8 cellular contexts compared by ENCODE assay signal in the genomic region with DNA sequence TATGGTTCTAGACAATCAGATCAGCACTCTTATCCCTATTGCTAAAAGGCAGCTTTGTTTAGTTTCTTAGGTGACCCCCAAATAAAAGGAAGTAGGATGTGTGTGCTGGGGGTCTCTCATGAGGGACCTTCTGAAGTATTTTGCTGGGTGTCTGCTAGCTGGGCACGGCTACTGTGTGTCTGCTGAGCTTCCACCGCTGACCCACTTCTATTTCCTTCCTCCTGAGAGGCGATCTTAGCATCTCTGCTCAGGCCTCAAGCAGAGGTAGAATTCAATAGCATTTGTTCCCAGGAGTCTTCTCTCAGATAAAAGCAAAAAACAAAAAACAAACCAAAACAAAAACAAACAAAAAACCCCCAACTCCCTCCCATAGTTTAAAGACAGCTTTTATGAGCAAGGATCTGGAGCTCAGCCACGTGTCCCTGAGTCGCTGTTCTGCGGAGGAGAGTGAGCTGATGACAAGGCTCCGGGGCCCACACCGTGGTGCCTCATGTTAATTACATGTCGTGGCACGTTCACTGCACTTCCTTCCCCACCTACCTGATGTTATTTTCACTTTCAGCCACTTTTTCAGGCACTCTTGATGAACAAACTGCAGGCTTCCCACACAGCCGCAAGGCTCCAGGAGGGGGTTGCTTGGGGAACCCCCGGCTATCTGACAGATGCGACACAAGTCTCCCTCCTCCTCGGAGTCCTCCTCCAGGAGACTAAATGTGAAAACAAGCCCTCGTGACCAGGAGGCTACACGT.
DNase-seq lines count a peak whose midpoint lies in the region; ATAC-seq and FAIRE-seq lines count a peak whose summit lies in the region.

No MANE protein-coding gene starts in this region.

- H3K36me3 Mint-ChIP-seq in immature natural killer cell: peaks cover 0 to 4% (median 0%) of the 10 kb centered on the region in 3 donors
- peaks cover 6% of the 10 kb centered on the region for H3K36me3 Mint-ChIP-seq in stimulated activated effector memory CD8-positive, alpha-beta T cell treated with anti-CD3 and anti-CD28 coated beads, Interleukin-12 subunit alpha, Interleukin-12 subunit beta, amount 100 ng/mL, for 72 hours

- H3K4me3 Mint-ChIP-seq in immature natural killer cell: peak overlapping the region; percentile 81 to 90 (median 85)
- peak overlapping the region; percentile 49 for H3K4me3 Mint-ChIP-seq in stimulated activated effector memory CD8-positive, alpha-beta T cell treated with anti-CD3 and anti-CD28 coated beads, Interleukin-12 subunit alpha, Interleukin-12 subunit beta, amount 100 ng/mL, for 72 hours

- H3K27ac Mint-ChIP-seq in immature natural killer cell: peak overlapping the region; percentile 95 to 99 (median 98)
- peak overlapping the region; percentile 13 for H3K27ac Mint-ChIP-seq in stimulated activated effector memory CD8-positive, alpha-beta T cell treated with anti-CD3 and anti-CD28 coated beads, Interleukin-12 subunit alpha, Interleukin-12 subunit beta, amount 100 ng/mL, for 72 hours

- ATAC-seq in GM21423 (IDR thresholded peaks at IDR 0.05; ENCODE audit: unreplicated experiment): peak; percentile 90
- peak; percentile 99 for ATAC-seq in stimulated activated effector memory CD8-positive, alpha-beta T cell treated with anti-CD3 and anti-CD28 coated beads, Interleukin-12 subunit alpha, Interleukin-12 subunit beta, amount 100 ng/mL, for 72 hours

- peak; percentile 78 for FAIRE-seq in HTR-8/SVneo (lab: Jason Lieb, UNC)

- peaks cover 51 to 52% of the 10 kb centered on the region in 2 donors for H3K4me1 Mint-ChIP-seq in immature natural killer cell
- H3K4me1 Mint-ChIP-seq in stimulated activated effector memory CD8-positive, alpha-beta T cell treated with anti-CD3 and anti-CD28 coated beads, Interleukin-12 subunit alpha, Interleukin-12 subunit beta, amount 100 ng/mL, for 72 hours: peaks cover 44% of the 10 kb centered on the region

- no peaks in the 10 kb centered on the region for H3K9me3 Mint-ChIP-seq in immature natural killer cell
- no peaks in the 10 kb centered on the region for H3K9me3 Mint-ChIP-seq in stimulated activated effector memory CD8-positive, alpha-beta T cell treated with anti-CD3 and anti-CD28 coated beads, Interleukin-12 subunit alpha, Interleukin-12 subunit beta, amount 100 ng/mL, for 72 hours

- peak; percentile 72 for DNase-seq in CD1c-positive myeloid dendritic cell (ENCODE audit: extremely low spot score)
- DNase-seq in HTR-8/SVneo (ENCODE audit: insufficient read length, low spot score): no peak
- DNase-seq in activated CD8-positive, alpha-beta memory T cell treated with anti-CD3 and anti-CD28 coated beads for 1 hour (ENCODE audit: extremely low read depth in 1 of 2, low read depth in 1 of 2): peak; percentile 17 to 31
- peak; percentile 78 to 81 (median 79) for DNase-seq in immature natural killer cell
- peak; percentile 50 to 82 for DNase-seq in stimulated activated effector memory CD8-positive, alpha-beta T cell treated with anti-CD3 and anti-CD28 coated beads, Interleukin-12 subunit alpha, Interleukin-12 subunit beta, amount 100 ng/mL, for 72 hours (ENCODE audit: low spot score in 2 of 2)
- DNase-seq in DMS153 (lab: John Stamatoyannopoulos, UW): no peak
- DNase-seq in iPS-NIHi11 (ENCODE audit: low spot score): no peak

- peaks cover 0 to 5% (median 3%) of the 10 kb centered on the region in 3 donors for H3K27me3 Mint-ChIP-seq in immature natural killer cell (ENCODE audit: low read depth in 3 of 3)

Comparison
In these comparisons a context has a peak if more than half of its experiments do, and no peak if none do; other contexts are left out.
1. DNase-seq: peak in CD1c-positive myeloid dendritic cell (single experiment), activated CD8-positive, alpha-beta memory T cell treated with anti-CD3 and anti-CD28 coated beads for 1 hour (2 of 2), immature natural killer cell (3 of 3) and stimulated activated effector memory CD8-positive, alpha-beta T cell treated with anti-CD3 and anti-CD28 coated beads, Interleukin-12 subunit alpha, Interleukin-12 subunit beta, amount 100 ng/mL, for 72 hours (2 of 2); none in HTR-8/SVneo (single experiment), DMS153 (single experiment) and iPS-NIHi11 (single experiment).